In the genomic region with DNA sequence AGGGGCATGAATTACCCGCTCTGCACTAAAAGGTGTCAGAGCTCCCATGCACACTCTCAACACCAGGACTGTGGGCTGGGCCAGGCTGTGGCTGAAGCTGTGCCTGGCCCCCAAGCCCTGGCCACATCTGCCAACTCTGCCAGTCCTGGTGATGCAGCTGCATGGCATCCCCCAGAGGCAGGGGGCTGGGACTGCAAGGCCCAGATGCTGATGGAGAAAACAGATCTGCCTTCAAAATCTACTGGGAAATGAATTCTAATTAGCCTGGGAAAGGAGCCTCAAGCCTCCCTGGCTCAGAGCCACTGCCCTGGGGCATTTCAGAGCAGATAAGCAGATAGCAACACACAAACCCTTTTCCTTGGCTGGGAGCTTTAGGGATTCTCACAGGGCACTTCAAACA, we compare ENCODE assay signal across 8 cellular contexts. TPM values are rescaled to one million over a fixed set of nuclear protein-coding genes. Genes with fewer than 3 reads are reported as not detected.
A peak's percentile ranks its signal among the peaks of the same experiment; 100 is the strongest.
DNase-seq lines count a peak whose midpoint lies in the region; ATAC-seq and TF ChIP-seq lines count a peak whose summit lies in the region.
"Had no signal": no experiment of that assay in that cellular context is flagged by ENCODE, and none has a peak within 500 bp of the region (broad histone marks: within the 10 kb centered on the region; RNA-seq: fewer than 3 reads in every experiment).

No MANE protein-coding gene starts in this region.

- H3K4me1 ChIP-seq in naive thymus-derived CD4-positive, alpha-beta T cell (ENCODE audit: control insufficient read depth in 2 of 2, insufficient read depth in 2 of 2, low read length in 2 of 2) = no peaks in the 10 kb centered on the region

- H3K36me3 Mint-ChIP-seq in nephron progenitor cell (ENCODE audit: low read depth) = peaks cover 6% of the 10 kb centered on the region
- no peaks in the 10 kb centered on the region for H3K36me3 Mint-ChIP-seq in naive thymus-derived CD4-positive, alpha-beta T cell

- CTCF ChIA-PET in naive thymus-derived CD4-positive, alpha-beta T cell (lab: Charles Lee) = no interaction called here

- no peak for ATAC-seq in HG03442 (IDR thresholded peaks at IDR 0.05; ENCODE audit: unreplicated experiment)
- no peak for ATAC-seq in naive thymus-derived CD4-positive, alpha-beta T cell

- no peak overlapping the region for H3K27ac ChIP-seq in naive thymus-derived CD4-positive, alpha-beta T cell (ENCODE audit: low read depth, low read length)

- H3K9me3 ChIP-seq in naive thymus-derived CD4-positive, alpha-beta T cell (ENCODE audit: control insufficient read depth in 2 of 3, low read length in 3 of 3) = no peaks in the 10 kb centered on the region

- H3K27me3 Mint-ChIP-seq in nephron progenitor cell (ENCODE audit: low read depth, poor library complexity) = peaks cover 20% of the 10 kb centered on the region
- H3K27me3 Mint-ChIP-seq in naive thymus-derived CD4-positive, alpha-beta T cell = peaks cover 20 to 27% (median 23%) of the 10 kb centered on the region in 5 donors

- DNase-seq in NCI-H526 treated with DMSO at 0.1 percent for 48 hours (lab: John Stamatoyannopoulos, UW) (peak; percentile 19), kidney epithelial cell (ENCODE audit: low read depth) (no peak), nephron progenitor cell (no peak)
- DNase-seq in naive thymus-derived CD4-positive, alpha-beta T cell = no peak

- H3K27me3 ChIP-seq in kidney epithelial cell (ENCODE audit: control insufficient read depth, insufficient read depth, low read length) = peaks cover 2% of the 10 kb centered on the region
- H3K27me3 ChIP-seq in naive thymus-derived CD4-positive, alpha-beta T cell (ENCODE audit: control insufficient read depth in 2 of 2, insufficient read depth in 2 of 2, low read length in 2 of 2) = no peaks in the 10 kb centered on the region

- no peaks in the 10 kb centered on the region for H3K36me3 ChIP-seq in kidney epithelial cell (ENCODE audit: control insufficient read depth, insufficient read depth, low read length)
- no peaks in the 10 kb centered on the region for H3K36me3 ChIP-seq in naive thymus-derived CD4-positive, alpha-beta T cell (ENCODE audit: control insufficient read depth in 2 of 3, insufficient read depth in 3 of 3, low read length in 3 of 3)

- H3K4me3 ChIP-seq in kidney epithelial cell (ENCODE audit: low read depth, low read length) = no peak overlapping the region
- H3K4me3 ChIP-seq in naive thymus-derived CD4-positive, alpha-beta T cell (ENCODE audit: low read length) = no peak overlapping the region

- POLR2A ChIA-PET in naive thymus-derived CD4-positive, alpha-beta T cell (lab: Charles Lee) = no interaction called here

- H3K9me3 Mint-ChIP-seq in nephron progenitor cell = no peaks in the 10 kb centered on the region
- H3K9me3 Mint-ChIP-seq in naive thymus-derived CD4-positive, alpha-beta T cell = no peaks in the 10 kb centered on the region

- peak; percentile 49 for TF ChIP-seq CTCF in GM12874 (IDR thresholded peaks at IDR 0.05; ENCODE audit: insufficient read depth, low read depth, low read length)
- peak; percentile 50 for TF ChIP-seq CTCF in kidney epithelial cell (IDR thresholded peaks at IDR 0.05; ENCODE audit: insufficient read depth, low read length, poor library complexity, severe bottlenecking)
- no peak for TF ChIP-seq CTCF in nephron progenitor cell (IDR thresholded peaks at IDR 0.05)

- intact Hi-C loops in naive thymus-derived CD4-positive, alpha-beta T cell (cut with micrococcal nuclease) = no loop called here

- peaks cover 13% of the 10 kb centered on the region for H3K4me1 Mint-ChIP-seq in nephron progenitor cell
- H3K4me1 Mint-ChIP-seq in naive thymus-derived CD4-positive, alpha-beta T cell = peaks cover 6 to 8% (median 7%) of the 10 kb centered on the region in 7 donors

- H3K27ac Mint-ChIP-seq in nephron progenitor cell = no peak overlapping the region
- H3K27ac Mint-ChIP-seq in naive thymus-derived CD4-positive, alpha-beta T cell = no peak overlapping the region

- no peak overlapping the region for H3K4me3 Mint-ChIP-seq in nephron progenitor cell
- H3K4me3 Mint-ChIP-seq in naive thymus-derived CD4-positive, alpha-beta T cell = no peak overlapping the region

RNA-seq across cellular contexts. Expression of a gene that starts 3.4 kb away (rescaled TPM):
- total RNA-seq in kidney epithelial cell = 1.6 and 2.4 TPM in 2 replicates
- under 1 TPM in 3 of 5 experiments, not detected in 2; 0.05 to 0.14 (median 0.11) TPM for total RNA-seq in naive thymus-derived CD4-positive, alpha-beta T cell
- polyA plus RNA-seq in naive thymus-derived CD4-positive, alpha-beta T cell = not detected

RNA-seq across cellular contexts. Expression of a gene that starts 27.4 kb away (rescaled TPM):
- total RNA-seq in kidney epithelial cell = 29.1 and 30.2 TPM in 2 replicates
- 10 to 100 TPM; 31.0 to 50.9 (median 46.6) TPM for total RNA-seq in naive thymus-derived CD4-positive, alpha-beta T cell
- 10 to 100 TPM; 33.4 to 34.7 TPM for polyA plus RNA-seq in naive thymus-derived CD4-positive, alpha-beta T cell

RNA-seq across cellular contexts. Expression of a gene that starts 44.0 kb away (rescaled TPM):
- 0.07 TPM in 1 of 2 replicates, not detected in the other for total RNA-seq in kidney epithelial cell
- total RNA-seq in naive thymus-derived CD4-positive, alpha-beta T cell = not detected
- polyA plus RNA-seq in naive thymus-derived CD4-positive, alpha-beta T cell = not detected
- total RNA-seq: pulmonary artery endothelial cell had no signal
- polyA plus RNA-seq: adipose tissue had no signal

RNA-seq across cellular contexts. Expression of a gene that starts 58.6 kb away (rescaled TPM):
- total RNA-seq in kidney epithelial cell = 38.0 and 59.7 TPM in 2 replicates
- total RNA-seq in naive thymus-derived CD4-positive, alpha-beta T cell = 10 to 100 TPM; 34.9 to 41.4 (median 39.4) TPM
- 10 to 100 TPM; 36.6 to 42.1 TPM for polyA plus RNA-seq in naive thymus-derived CD4-positive, alpha-beta T cell
